ENCODE assay signal across 8 cellular contexts in genomic region chr7:129950191-129950940, GRCh38. TPM values are rescaled to one million over a fixed set of nuclear protein-coding genes. Genes with fewer than 3 reads are reported as not detected.
DNase-seq lines count a peak whose midpoint lies in the region; ATAC-seq and TF ChIP-seq lines count a peak whose summit lies in the region.

No MANE protein-coding gene starts in this region.

- H4K20me1 ChIP-seq in PC-3 (ENCODE audit: low read length), result peaks cover 18% of the 10 kb centered on the region

- peak overlapping the region; percentile 95 for H3K4me2 ChIP-seq in PC-3 (ENCODE audit: low read length)

- H3K27ac ChIP-seq in CD4-positive, CD25-positive, alpha-beta regulatory T cell (ENCODE audit: insufficient read depth, low read length, poor library complexity, severe bottlenecking), result peak overlapping the region; percentile 89
- H3K27ac ChIP-seq in PC-3 (ENCODE audit: low read length) (peak overlapping the region; percentile 95), left ventricle myocardium inferior (replicated peaks) (peak overlapping the region; percentile 98), spleen (peak overlapping the region; percentile 93 to 99 (median 98))

- H2AFZ ChIP-seq in PC-3 (ENCODE audit: low read length), result no peak overlapping the region

- peaks cover 68% of the 10 kb centered on the region for H3K79me2 ChIP-seq in PC-3 (ENCODE audit: low read length)

- no peak overlapping the region for H3K27ac Mint-ChIP-seq in CD4-positive, CD25-positive, alpha-beta regulatory T cell

- no peak for TF ChIP-seq CTCF in PC-3 (conservative IDR thresholded peaks at IDR 0.05; ENCODE audit: low read depth, low read length)
- no peak for TF ChIP-seq CTCF in left ventricle myocardium inferior (IDR thresholded peaks at IDR 0.05; ENCODE audit: borderline replicate concordance)
- no peak for TF ChIP-seq CTCF in spleen (IDR thresholded peaks at IDR 0.05 in 8 of 11, conservative IDR thresholded peaks at IDR 0.05 in 3 of 11)

- no peaks in the 10 kb centered on the region for H3K27me3 Mint-ChIP-seq in CD4-positive, CD25-positive, alpha-beta regulatory T cell

- POLR2A ChIA-PET in PC-3 (lab: Charles Lee; ENCODE audit: unreplicated experiment), result interaction anchor here (0.6 to 0.7 kb wide), 2 partner anchors 21 to 60 kb away, joined by 3 to 5 read pairs; no protein-coding TSS in a partner anchor

- peaks cover under 1 to 16% (median 15%) of the 10 kb centered on the region in 4 donors for H3K4me1 Mint-ChIP-seq in CD4-positive, CD25-positive, alpha-beta regulatory T cell

- H3K9ac ChIP-seq in PC-3 (ENCODE audit: low read length), result peak overlapping the region; percentile 91

- intact Hi-C loops in PC-3 (cut with micrococcal nuclease), result loop anchor here (10.0 kb wide), 1 partner anchor 286 kb away; no protein-coding TSS in a partner anchor
- intact Hi-C loops in left ventricle myocardium inferior (cut with micrococcal nuclease), result no loop called here
- intact Hi-C loops in spleen (cut with DNase I; ENCODE audit: low total_unique reads), result no loop called here

- no peaks in the 10 kb centered on the region for H3K9me2 ChIP-seq in PC-3 (replicated peaks; ENCODE audit: low read length)

- BruUV-seq in PC-3 (replicated peaks; lab: Mats Ljungman, UMichigan), result no TSS peak

- peaks cover 8% of the 10 kb centered on the region for H3K36me3 Mint-ChIP-seq in CD4-positive, CD25-positive, alpha-beta regulatory T cell

- H3K4me3 Mint-ChIP-seq in CD4-positive, CD25-positive, alpha-beta regulatory T cell, result no peak overlapping the region

- 12 to 15% (median 14%) methylated on average over 9 of the region's 9 CpGs for WGBS in spleen, 5 donors

- DNase-seq in CD4-positive, CD25-positive, alpha-beta regulatory T cell, result peak in 2 of 3 donors; percentile 14 to 16
- DNase-seq in PC-3, result no peak
- DNase-seq in left ventricle myocardium inferior, result no peak
- DNase-seq in spleen, result no peak
- DNase-seq in NCI-H524 treated with DMSO at 0.1 percent for 48 hours (lab: John Stamatoyannopoulos, UW), result no peak
- no peak for DNase-seq in NCI-H2081 treated with DMSO at 0.1 percent for 48 hours (lab: John Stamatoyannopoulos, UW)

- peaks cover 42% of the 10 kb centered on the region for H3K4me1 ChIP-seq in CD4-positive, CD25-positive, alpha-beta regulatory T cell (ENCODE audit: control insufficient read depth, insufficient read depth, low read length, poor library complexity, severe bottlenecking)
- H3K4me1 ChIP-seq in PC-3 (ENCODE audit: insufficient read depth, low read length) (peaks cover 30% of the 10 kb centered on the region), left ventricle myocardium inferior (peaks cover 69% of the 10 kb centered on the region), spleen (peaks cover 27 to 72% (median 52%) of the 10 kb centered on the region in 6 donors)

- no peaks in the 10 kb centered on the region for H3K27me3 ChIP-seq in CD4-positive, CD25-positive, alpha-beta regulatory T cell (ENCODE audit: control insufficient read depth, insufficient read depth, low read length)
- H3K27me3 ChIP-seq in PC-3 (ENCODE audit: low read length) (no peaks in the 10 kb centered on the region), left ventricle myocardium inferior (ENCODE audit: low read depth) (no peaks in the 10 kb centered on the region), spleen (replicated peaks in 1 of 7) (no peaks in the 10 kb centered on the region)

- H3K9me3 ChIP-seq in CD4-positive, CD25-positive, alpha-beta regulatory T cell (ENCODE audit: control insufficient read depth in 2 of 2, low read length in 2 of 2), result no peaks in the 10 kb centered on the region
- H3K9me3 ChIP-seq in PC-3 (ENCODE audit: low read length) (no peaks in the 10 kb centered on the region), left ventricle myocardium inferior (replicated peaks) (no peaks in the 10 kb centered on the region), spleen (no peaks in the 10 kb centered on the region)

- H3K36me3 ChIP-seq in CD4-positive, CD25-positive, alpha-beta regulatory T cell (ENCODE audit: control insufficient read depth, insufficient read depth, low read length), result no peaks in the 10 kb centered on the region
- no peaks in the 10 kb centered on the region for H3K36me3 ChIP-seq in PC-3 (ENCODE audit: low read depth, low read length)
- H3K36me3 ChIP-seq in left ventricle myocardium inferior, result no peaks in the 10 kb centered on the region
- H3K36me3 ChIP-seq in spleen, result peaks cover 0 to 15% (median 0%) of the 10 kb centered on the region in 6 donors

- peak overlapping the region; percentile 96 for H3K4me3 ChIP-seq in CD4-positive, CD25-positive, alpha-beta regulatory T cell (ENCODE audit: low read depth, low read length)
- H3K4me3 ChIP-seq in PC-3 (ENCODE audit: low read length), result peak overlapping the region; percentile 95
- H3K4me3 ChIP-seq in left ventricle myocardium inferior, result peak overlapping the region; percentile 88
- H3K4me3 ChIP-seq in spleen, result peak overlapping the region; percentile 67 to 95 (median 82)

- no peak for ATAC-seq in CD4-positive, CD25-positive, alpha-beta regulatory T cell (ENCODE audit: low read depth in 2 of 2)
- ATAC-seq in GM19455 (IDR thresholded peaks at IDR 0.05; ENCODE audit: unreplicated experiment), result peak; percentile 20
- ATAC-seq in PC-3, result no peak
- ATAC-seq in GM21526 (IDR thresholded peaks at IDR 0.05; ENCODE audit: low FRiP score, unreplicated experiment), result no peak

- peaks cover 0 to 1% (median 0%) of the 10 kb centered on the region in 7 donors for H3K9me3 Mint-ChIP-seq in CD4-positive, CD25-positive, alpha-beta regulatory T cell

- peak in 1 of 3 donors; percentile 5 for TF ChIP-seq POLR2A in spleen (IDR thresholded peaks at IDR 0.05)

- CTCF ChIA-PET in PC-3 (lab: Charles Lee), result interaction anchor here (0.9 kb wide), 1 partner anchor 59 kb away, joined by 4 read pairs; no protein-coding TSS in a partner anchor

- H3F3A ChIP-seq in PC-3 (ENCODE audit: low read length, unreplicated experiment), result peaks cover 8% of the 10 kb centered on the region

RNA-seq across cellular contexts. Expression of gene UBE2H, which starts 2.4 kb away (rescaled TPM):
- total RNA-seq in CD4-positive, CD25-positive, alpha-beta regulatory T cell, result 109 TPM
- polyA plus RNA-seq in CD4-positive, CD25-positive, alpha-beta regulatory T cell, result 10 to 100 TPM; 50.7 to 73.5 (median 62.1) TPM
- total RNA-seq in PC-3 (2014; rRNA removed) (62.5 and 102 TPM in 2 replicates), left ventricle myocardium inferior (112 TPM), spleen (10 to 100 TPM; 63.5 to 98.0 (median 71.5) TPM)
- 10 to 100 TPM; 13.5 to 22.2 (median 15.2) TPM for polyA plus RNA-seq in spleen

Comparison
In these comparisons a context has a peak if more than half of its experiments do, and no peak if none do; other contexts are left out.
1. DNase-seq: peak in CD4-positive, CD25-positive, alpha-beta regulatory T cell (2 of 3); none in PC-3 (single experiment), left ventricle myocardium inferior (single experiment), spleen (single experiment), NCI-H524 treated with DMSO at 0.1 percent for 48 hours (single experiment) and NCI-H2081 treated with DMSO at 0.1 percent for 48 hours (single experiment).
2. Peak in every context shown above with its lines, with median percentiles within 50 percentile points of each other: H3K27ac ChIP-seq and H3K4me3 ChIP-seq.